ENCODE assay signal across 2 cellular contexts in the genomic region with DNA sequence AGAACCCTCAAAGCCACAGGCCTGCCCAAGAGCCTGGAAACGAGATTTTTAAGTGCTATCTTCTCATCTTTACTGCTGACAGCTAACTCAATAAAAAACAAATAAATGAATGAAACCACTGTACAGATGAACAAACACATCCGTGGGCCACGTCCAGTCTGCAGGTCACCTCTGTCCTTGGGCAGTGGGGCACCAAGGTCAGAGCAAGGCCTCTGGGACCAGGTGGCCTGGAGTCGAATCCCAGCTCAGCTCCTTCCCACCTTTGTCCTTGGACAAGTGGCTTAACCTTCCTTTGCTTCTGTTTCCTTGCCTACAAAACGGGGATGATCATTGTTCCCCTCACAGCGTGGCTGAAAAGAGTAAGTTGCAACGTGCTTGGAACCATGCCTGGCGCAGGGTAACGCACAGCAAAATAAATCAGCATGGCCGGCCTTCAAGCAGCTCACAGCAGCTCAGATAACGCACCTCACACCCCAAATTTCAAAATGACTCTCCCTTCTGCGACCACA.
TF ChIP-seq lines count a peak whose summit lies in the region.

No MANE protein-coding gene starts in this region.

TF ChIP-seq in SK-N-SH, 30 proteins besides CTCF, POLR2A, EP300 and RAD21:
- no peak; the same call in 1 of the 2 replicates for TF ChIP-seq MXI1 (IDR thresholded peaks at IDR 0.05; ENCODE audit: low read depth, low read length)
- no peak for TF ChIP-seq NRF1 (IDR thresholded peaks at IDR 0.05; ENCODE audit: low read depth, low read length)
- no peak for TF ChIP-seq ELF1 (IDR thresholded peaks at IDR 0.05)
- TF ChIP-seq TAF1 (IDR thresholded peaks at IDR 0.05; ENCODE audit: borderline replicate concordance, low read depth, low read length) = no peak
- peak; percentile 63 for TF ChIP-seq GATA2 (CRISPR knock-in tag; IDR thresholded peaks at IDR 0.05)
- TF ChIP-seq, protein P1, sequence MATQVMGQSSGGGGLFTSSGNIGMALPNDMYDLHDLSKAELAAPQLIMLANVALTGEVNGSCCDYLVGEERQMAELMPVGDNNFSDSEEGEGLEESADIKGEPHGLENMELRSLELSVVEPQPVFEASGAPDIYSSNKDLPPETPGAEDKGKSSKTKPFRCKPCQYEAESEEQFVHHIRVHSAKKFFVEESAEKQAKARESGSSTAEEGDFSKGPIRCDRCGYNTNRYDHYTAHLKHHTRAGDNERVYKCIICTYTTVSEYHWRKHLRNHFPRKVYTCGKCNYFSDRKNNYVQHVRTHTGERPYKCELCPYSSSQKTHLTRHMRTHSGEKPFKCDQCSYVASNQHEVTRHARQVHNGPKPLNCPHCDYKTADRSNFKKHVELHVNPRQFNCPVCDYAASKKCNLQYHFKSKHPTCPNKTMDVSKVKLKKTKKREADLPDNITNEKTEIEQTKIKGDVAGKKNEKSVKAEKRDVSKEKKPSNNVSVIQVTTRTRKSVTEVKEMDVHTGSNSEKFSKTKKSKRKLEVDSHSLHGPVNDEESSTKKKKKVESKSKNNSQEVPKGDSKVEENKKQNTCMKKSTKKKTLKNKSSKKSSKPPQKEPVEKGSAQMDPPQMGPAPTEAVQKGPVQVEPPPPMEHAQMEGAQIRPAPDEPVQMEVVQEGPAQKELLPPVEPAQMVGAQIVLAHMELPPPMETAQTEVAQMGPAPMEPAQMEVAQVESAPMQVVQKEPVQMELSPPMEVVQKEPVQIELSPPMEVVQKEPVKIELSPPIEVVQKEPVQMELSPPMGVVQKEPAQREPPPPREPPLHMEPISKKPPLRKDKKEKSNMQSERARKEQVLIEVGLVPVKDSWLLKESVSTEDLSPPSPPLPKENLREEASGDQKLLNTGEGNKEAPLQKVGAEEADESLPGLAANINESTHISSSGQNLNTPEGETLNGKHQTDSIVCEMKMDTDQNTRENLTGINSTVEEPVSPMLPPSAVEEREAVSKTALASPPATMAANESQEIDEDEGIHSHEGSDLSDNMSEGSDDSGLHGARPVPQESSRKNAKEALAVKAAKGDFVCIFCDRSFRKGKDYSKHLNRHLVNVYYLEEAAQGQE (IDR thresholded peaks at IDR 0.05; ENCODE audit: low read depth, low read length) = no peak
- TF ChIP-seq TEAD4 (IDR thresholded peaks at IDR 0.05; ENCODE audit: borderline replicate concordance, insufficient read depth) = no peak
TF ChIP-seq in SK-N-SH: peak in this region for 1.

TF ChIP-seq in SK-N-SH treated with all-trans-retinoic acid at 6 μM for 48 hours, 23 proteins besides CTCF, POLR2A, EP300 and RAD21:
- TF ChIP-seq GLIS3 (CRISPR knock-in tag; IDR thresholded peaks at IDR 0.05) = no peak
- TF ChIP-seq SNAI2 (CRISPR knock-in tag; IDR thresholded peaks at IDR 0.05) = no peak
- no peak for TF ChIP-seq OSR1 (CRISPR knock-in tag; IDR thresholded peaks at IDR 0.05)
- no peak for TF ChIP-seq ZFP3 (CRISPR knock-in tag; IDR thresholded peaks at IDR 0.05)
- no peak for TF ChIP-seq ZNF565 (CRISPR knock-in tag; conservative IDR thresholded peaks at IDR 0.05; ENCODE audit: low read depth)
- TF ChIP-seq PPARA (CRISPR knock-in tag; IDR thresholded peaks at IDR 0.05; ENCODE audit: borderline replicate concordance) = no peak
- no peak for TF ChIP-seq ZNF70 (CRISPR knock-in tag; IDR thresholded peaks at IDR 0.05)
- TF ChIP-seq BACH2 (CRISPR knock-in tag; IDR thresholded peaks at IDR 0.05; ENCODE audit: borderline replicate concordance) = no peak
- no peak for TF ChIP-seq ZFP30 (CRISPR knock-in tag; IDR thresholded peaks at IDR 0.05)
- no peak for TF ChIP-seq CSDC2 (CRISPR knock-in tag; IDR thresholded peaks at IDR 0.05)
- no peak for TF ChIP-seq TOX (CRISPR knock-in tag; IDR thresholded peaks at IDR 0.05; ENCODE audit: borderline replicate concordance)
- TF ChIP-seq TCF4 (CRISPR knock-in tag; IDR thresholded peaks at IDR 0.05; ENCODE audit: borderline replicate concordance) = no peak; the same call in 1 of the 2 replicates
- TF ChIP-seq ZNF8 (CRISPR knock-in tag; IDR thresholded peaks at IDR 0.05) = no peak
- no peak for TF ChIP-seq ARNTL (CRISPR knock-in tag; IDR thresholded peaks at IDR 0.05; ENCODE audit: borderline replicate concordance, low read depth)
- TF ChIP-seq ISL1 (CRISPR knock-in tag; IDR thresholded peaks at IDR 0.05) = no peak
- no peak for TF ChIP-seq ESRRG (CRISPR knock-in tag; IDR thresholded peaks at IDR 0.05)
